Comparison of ENCODE assay signal across 3 cellular contexts in the genomic region with DNA sequence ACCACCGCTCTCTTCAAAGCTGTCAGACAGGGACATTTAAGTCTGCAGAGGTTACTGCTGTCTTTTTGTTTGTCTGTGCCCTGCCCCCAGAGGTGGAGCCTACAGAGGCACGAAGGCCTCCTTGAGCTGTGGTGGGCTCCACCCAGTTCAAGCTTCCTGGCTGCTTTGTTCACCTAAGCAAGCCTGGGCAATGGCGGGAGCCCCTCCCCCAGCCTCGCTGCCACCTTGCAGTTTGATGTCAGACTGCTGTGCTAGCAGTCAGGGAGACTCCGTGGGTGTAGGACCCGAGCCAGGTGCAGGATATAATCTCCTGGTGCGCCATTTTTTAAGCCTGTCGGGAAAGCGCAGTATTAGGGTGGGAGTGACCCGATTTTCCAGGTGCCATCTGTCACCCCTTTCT. TPM values are rescaled to one million over a fixed set of nuclear protein-coding genes. Genes with fewer than 3 reads are reported as not detected.
"Had no signal": no experiment of that assay in that cellular context is flagged by ENCODE, and none has a peak within 500 bp of the region (broad histone marks: within the 10 kb centered on the region; RNA-seq: fewer than 3 reads in every experiment).

No MANE protein-coding gene starts in this region.

RNA-seq across cellular contexts. Expression of a gene that starts 33.4 kb away (rescaled TPM):
- total RNA-seq: LHCN-M2, M059J, NCI-H460 had no signal
